ENCODE assay signal across 28 cellular contexts in the genomic region with DNA sequence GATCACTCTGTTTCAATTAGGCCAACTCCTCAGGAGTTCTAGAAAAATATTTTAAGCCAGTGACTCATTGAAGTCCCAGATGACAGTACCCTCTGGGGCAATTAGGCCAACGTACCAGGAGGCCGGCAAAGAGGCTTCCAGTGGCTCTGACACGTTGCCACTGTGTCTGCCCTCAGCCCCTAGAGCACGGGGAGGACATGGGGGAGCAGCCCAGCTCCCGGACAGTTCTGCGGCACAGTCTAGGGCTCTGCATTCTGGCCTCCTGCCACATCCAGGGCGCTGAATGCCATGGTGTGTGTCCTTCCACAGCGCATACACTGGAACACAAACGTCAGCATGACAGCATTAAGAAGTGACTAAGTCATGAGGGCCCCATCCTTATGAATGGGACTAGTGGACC.
"Had no signal": no experiment of that assay in that cellular context is flagged by ENCODE, and none has a peak within 500 bp of the region (broad histone marks: within the 10 kb centered on the region; RNA-seq: fewer than 3 reads in every experiment).

No MANE protein-coding gene starts in this region.

- DNase-seq: dermis blood vessel endothelial cell; effector memory CD4-positive, alpha-beta T cell; esophagus squamous epithelium; foreskin melanocyte; glutamatergic neuron; heart right ventricle; hippocampal formation; left cardiac atrium; left lung; mesenchymal stem cell; mucosa of descending colon; naive thymus-derived CD4-positive, alpha-beta T cell; stimulated activated CD4-positive, alpha-beta T cell treated with anti-CD3 and anti-CD28 coated beads, Interleukin-2, amount 100 ng/mL, for 24 hours; stimulated activated CD4-positive, alpha-beta T cell treated with anti-CD3 and anti-CD28 coated beads, Interleukin-4, amount 100 ng/mL, for 24 hours; stimulated activated naive CD4-positive, alpha-beta T cell treated with Interleukin-2 at 50 U/mL for 16 hours; stomach had no signal

- H3K27me3 ChIP-seq: esophagus squamous epithelium, heart right ventricle, left lung, neural progenitor cell, right atrium auricular region, stomach, tibial nerve, upper lobe of left lung had no signal

- H3K9me3 ChIP-seq: prostate gland, thoracic aorta had no signal

- H3K4me3 ChIP-seq: coronary artery, esophagus squamous epithelium, heart right ventricle, left lung, mucosa of descending colon, neural progenitor cell, prostate gland, right atrium auricular region, stomach, thoracic aorta, tibial nerve, upper lobe of left lung had no signal

- H3K9ac ChIP-seq: neural progenitor cell had no signal

- H3K4me1 ChIP-seq: esophagus squamous epithelium, heart right ventricle, left lung, prostate gland, right atrium auricular region, stomach, tibial nerve, upper lobe of left lung had no signal

- H3K36me3 ChIP-seq: esophagus squamous epithelium, heart right ventricle, left lung, neural progenitor cell, prostate gland, right atrium auricular region, stomach, thoracic aorta, tibial nerve, upper lobe of left lung had no signal

- H3K4me2 ChIP-seq: neural progenitor cell had no signal

- H3K27ac ChIP-seq: coronary artery, esophagus squamous epithelium, heart right ventricle, left lung, neural progenitor cell, prostate gland, right atrium auricular region, stomach, thoracic aorta, tibial nerve, upper lobe of left lung had no signal

- ATAC-seq: heart right ventricle; left cardiac atrium; left lung; mucosa of descending colon; naive thymus-derived CD4-positive, alpha-beta T cell; sciatic nerve; stimulated activated effector memory CD8-positive, alpha-beta T cell treated with anti-CD3 and anti-CD28 coated beads, Interleukin-12 subunit alpha, Interleukin-12 subunit beta, amount 100 ng/mL, for 72 hours had no signal

- FAIRE-seq: endothelial cell of umbilical vein, islet of Langerhans, urothelium cell line had no signal

- H2AFZ ChIP-seq: neural progenitor cell had no signal
